Comparison of ENCODE assay signal across 11 cellular contexts in the genomic region with DNA sequence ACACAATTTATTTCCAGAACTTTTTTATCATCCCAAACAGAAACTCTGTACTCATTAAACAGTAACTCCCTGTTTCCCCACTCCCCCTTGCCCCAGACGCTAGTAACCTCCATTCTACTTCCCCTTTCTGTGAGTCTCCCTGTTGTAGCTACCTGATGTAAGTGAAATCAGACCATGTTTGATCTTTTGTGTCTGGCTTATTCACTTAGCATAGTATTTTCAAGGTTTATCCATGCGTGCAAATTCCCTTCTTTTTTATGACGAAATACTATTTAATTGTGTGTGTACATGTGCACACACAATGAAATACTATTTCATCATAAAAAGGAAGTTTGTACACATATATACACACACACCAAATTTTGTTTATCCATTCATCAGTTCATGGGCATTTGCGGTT. TPM values are rescaled to one million over a fixed set of nuclear protein-coding genes. Genes with fewer than 3 reads are reported as not detected.
DNase-seq lines count a peak whose midpoint lies in the region; ATAC-seq and TF ChIP-seq lines count a peak whose summit lies in the region.
"Had no signal": no experiment of that assay in that cellular context is flagged by ENCODE, and none has a peak within 500 bp of the region (broad histone marks: within the 10 kb centered on the region; RNA-seq: fewer than 3 reads in every experiment).

No MANE protein-coding gene starts in this region.

- peaks cover 2% of the 10 kb centered on the region for H3K27me3 Mint-ChIP-seq in neural progenitor cell (ENCODE audit: insufficient read depth, low read depth)
- peaks cover 4% of the 10 kb centered on the region for H3K27me3 Mint-ChIP-seq in activated CD4-positive, alpha-beta memory T cell treated with anti-CD3 and anti-CD28 coated beads for 36 hours

- H3K9me3 ChIP-seq in neural progenitor cell (ENCODE audit: low read depth): no peaks in the 10 kb centered on the region

- peaks cover 22% of the 10 kb centered on the region for H3K36me3 Mint-ChIP-seq in neural progenitor cell
- peaks cover 4% of the 10 kb centered on the region for H3K36me3 Mint-ChIP-seq in activated CD4-positive, alpha-beta memory T cell treated with anti-CD3 and anti-CD28 coated beads for 36 hours
- H3K36me3 Mint-ChIP-seq: natural killer cell treated with Interleukin-12 subunit alpha and Interleukin-12 subunit beta and Interleukin-15 and Interleukin-18, amount 100 ng/mL, for 72 hours had no signal

- no peak overlapping the region for H3K4me2 ChIP-seq in neural progenitor cell

- no peak overlapping the region for H3K9ac ChIP-seq in neural progenitor cell

- H3K4me3 ChIP-seq in NB4 (ENCODE audit: low read depth, low read length) (no peak overlapping the region), neural progenitor cell (no peak overlapping the region)

- peaks cover 82% of the 10 kb centered on the region for H4K20me1 ChIP-seq in neural progenitor cell (ENCODE audit: low read depth)

- peak; percentile 77 for DNase-seq in NB4 (ENCODE audit: low read depth)
- no peak for DNase-seq in neural progenitor cell (ENCODE audit: low spot score)
- DNase-seq in DMS153 (lab: John Stamatoyannopoulos, UW): no peak
- DNase-seq in GM03348 (ENCODE audit: low spot score): no peak
- DNase-seq in activated CD4-positive, alpha-beta memory T cell treated with anti-CD3 and anti-CD28 coated beads for 36 hours: no peak
- DNase-seq: Right ventricle myocardium superior; stimulated activated CD8-positive, alpha-beta memory T cell treated with anti-CD3 and anti-CD28 coated beads, Interleukin-4, amount 100 ng/mL, for 48 hours had no signal

- intact Hi-C loops in activated CD4-positive, alpha-beta memory T cell treated with anti-CD3 and anti-CD28 coated beads for 36 hours (cut with micrococcal nuclease): no loop called here

- H3K4me3 Mint-ChIP-seq in neural progenitor cell: peak overlapping the region; percentile 24
- no peak overlapping the region for H3K4me3 Mint-ChIP-seq in activated CD4-positive, alpha-beta memory T cell treated with anti-CD3 and anti-CD28 coated beads for 36 hours
- H3K4me3 Mint-ChIP-seq: natural killer cell treated with Interleukin-12 subunit alpha and Interleukin-12 subunit beta and Interleukin-15 and Interleukin-18, amount 100 ng/mL, for 72 hours had no signal

- TF ChIP-seq POLR2A in NB4 (IDR thresholded peaks at IDR 0.05; ENCODE audit: extremely low read depth, insufficient read length): no peak

- peak; percentile 61 for ATAC-seq in GM18909 (IDR thresholded peaks at IDR 0.05; ENCODE audit: poor library complexity, unreplicated experiment)
- ATAC-seq in HG02870 (IDR thresholded peaks at IDR 0.05; ENCODE audit: unreplicated experiment): peak; percentile 47
- ATAC-seq in HG03457 (IDR thresholded peaks at IDR 0.05; ENCODE audit: unreplicated experiment): no peak
- ATAC-seq: natural killer cell treated with Interleukin-12 subunit alpha and Interleukin-12 subunit beta and Interleukin-15 and Interleukin-18, amount 100 ng/mL, for 72 hours had no signal

- no peak for TF ChIP-seq CTCF in NB4 (IDR thresholded peaks at IDR 0.05; ENCODE audit: low read depth, low read length)
- TF ChIP-seq CTCF in neural progenitor cell (IDR thresholded peaks at IDR 0.05): no peak

- POLR2A ChIA-PET in activated CD4-positive, alpha-beta memory T cell treated with anti-CD3 and anti-CD28 coated beads for 36 hours (lab: Charles Lee): no interaction called here

- H3K4me1 ChIP-seq in neural progenitor cell: peaks cover 34% of the 10 kb centered on the region

- peaks cover 40% of the 10 kb centered on the region for H3K4me1 Mint-ChIP-seq in neural progenitor cell
- peaks cover 19% of the 10 kb centered on the region for H3K4me1 Mint-ChIP-seq in activated CD4-positive, alpha-beta memory T cell treated with anti-CD3 and anti-CD28 coated beads for 36 hours (ENCODE audit: low read depth)

- no peak overlapping the region for H3K27ac Mint-ChIP-seq in neural progenitor cell
- no peak overlapping the region for H3K27ac Mint-ChIP-seq in activated CD4-positive, alpha-beta memory T cell treated with anti-CD3 and anti-CD28 coated beads for 36 hours

- no peak overlapping the region for H2AFZ ChIP-seq in neural progenitor cell (replicated peaks)

- peaks cover 99% of the 10 kb centered on the region for H3K79me2 ChIP-seq in neural progenitor cell (ENCODE audit: low read depth)

- no peaks in the 10 kb centered on the region for H3F3A ChIP-seq in neural progenitor cell (ENCODE audit: low read depth)

- CTCF ChIA-PET in activated CD4-positive, alpha-beta memory T cell treated with anti-CD3 and anti-CD28 coated beads for 36 hours (lab: Charles Lee): no interaction called here

- H3K27ac ChIP-seq in neural progenitor cell: no peak overlapping the region

- no peaks in the 10 kb centered on the region for H3K36me3 ChIP-seq in neural progenitor cell

- no peaks in the 10 kb centered on the region for H3K27me3 ChIP-seq in neural progenitor cell

- peaks cover 3% of the 10 kb centered on the region for H3K9me3 Mint-ChIP-seq in neural progenitor cell
- no peaks in the 10 kb centered on the region for H3K9me3 Mint-ChIP-seq in activated CD4-positive, alpha-beta memory T cell treated with anti-CD3 and anti-CD28 coated beads for 36 hours
- H3K9me3 Mint-ChIP-seq: natural killer cell treated with Interleukin-12 subunit alpha and Interleukin-12 subunit beta and Interleukin-15 and Interleukin-18, amount 100 ng/mL, for 72 hours had no signal

RNA-seq across cellular contexts. Expression of a gene that starts 5.2 kb away (rescaled TPM):
- total RNA-seq in neural progenitor cell (ENCODE audit: low replicate concordance): 36.0 and 40.4 TPM in 2 replicates
- 1 to 10 TPM; 4.0 to 4.2 TPM for total RNA-seq in activated CD4-positive, alpha-beta memory T cell treated with anti-CD3 and anti-CD28 coated beads for 36 hours

RNA-seq across cellular contexts. Expression of a gene that starts 37.1 kb away (rescaled TPM):
- 0.54 and 1.1 TPM in 2 replicates for total RNA-seq in neural progenitor cell (ENCODE audit: low replicate concordance)
- under 1 TPM in 1 of 2 experiments, not detected in 1; 0.45 TPM for total RNA-seq in activated CD4-positive, alpha-beta memory T cell treated with anti-CD3 and anti-CD28 coated beads for 36 hours
- total RNA-seq: natural killer cell treated with Interleukin-12 subunit alpha and Interleukin-12 subunit beta and Interleukin-15 and Interleukin-18, amount 100 ng/mL, for 72 hours had no signal
